15 cellular contexts compared by ENCODE assay signal in the genomic region with DNA sequence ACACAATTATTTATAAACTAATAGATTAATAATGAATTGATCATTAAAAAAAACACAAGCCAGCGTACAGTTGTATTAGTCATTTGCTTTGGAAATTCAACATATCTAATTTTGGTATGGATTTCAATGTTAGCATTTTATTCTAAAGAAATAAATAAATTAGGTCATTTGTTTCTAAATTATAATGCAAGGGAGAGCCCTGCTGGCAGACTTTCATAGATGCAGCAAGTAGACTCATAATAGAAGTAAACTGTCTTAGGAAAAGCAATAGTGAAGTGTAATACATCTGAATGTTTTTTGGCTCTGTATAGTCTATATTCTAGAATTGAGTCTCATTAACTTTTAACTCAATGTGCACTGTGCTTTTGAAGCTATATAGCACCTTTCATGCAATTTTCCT.
DNase-seq lines count a peak whose midpoint lies in the region; ATAC-seq and TF ChIP-seq lines count a peak whose summit lies in the region.
"Had no signal": no experiment of that assay in that cellular context is flagged by ENCODE, and none has a peak within 500 bp of the region (broad histone marks: within the 10 kb centered on the region; RNA-seq: fewer than 3 reads in every experiment).

No MANE protein-coding gene starts in this region.

- H3K27me3 Mint-ChIP-seq in activated T-cell treated with anti-CD3 and anti-CD28 coated beads, Interleukin-2, amount 50 U/mL, for 4 hours (ENCODE audit: low read depth) = no peaks in the 10 kb centered on the region
- H3K27me3 Mint-ChIP-seq: activated CD4-positive, alpha-beta T cell treated with anti-CD3 and anti-CD28 coated beads for 36 hours had no signal

- no peak for ATAC-seq in activated T-cell treated with anti-CD3 and anti-CD28 coated beads, Interleukin-2, amount 50 U/mL, for 4 hours
- ATAC-seq in GM21447 (IDR thresholded peaks at IDR 0.05; ENCODE audit: unreplicated experiment) = no peak
- ATAC-seq: activated CD4-positive, alpha-beta T cell treated with anti-CD3 and anti-CD28 coated beads for 36 hours; CD8-positive, alpha-beta T cell had no signal

- H3K4me3 ChIP-seq in AG10803 (ENCODE audit: low read length) (no peak overlapping the region), LNCaP clone FGC (ENCODE audit: low read depth, low read length) (no peak overlapping the region), astrocyte of the spinal cord (ENCODE audit: low read depth, low read length) (no peak overlapping the region)
- H3K4me3 ChIP-seq: sigmoid colon, SK-N-MC, stomach had no signal

- H3K9me3 Mint-ChIP-seq in activated T-cell treated with anti-CD3 and anti-CD28 coated beads, Interleukin-2, amount 50 U/mL, for 4 hours = peaks cover 11% of the 10 kb centered on the region

- TF ChIP-seq CTCF in AG10803 (conservative IDR thresholded peaks at IDR 0.05; ENCODE audit: low read length) (peak; percentile 25), LNCaP clone FGC (IDR thresholded peaks at IDR 0.05; ENCODE audit: control insufficient read depth, extremely low read depth, insufficient read depth) (peak; percentile 44), astrocyte of the spinal cord (IDR thresholded peaks at IDR 0.05; ENCODE audit: low read depth, low read length) (peak; percentile 24)

- in situ Hi-C loops in astrocyte of the spinal cord (cut with HindIII; ENCODE audit: low sequenced_read_pairs) = no loop called here

- DNase-seq in AG10803 (ENCODE audit: low read depth) = peak; percentile 7
- DNase-seq in LNCaP clone FGC (ENCODE audit: low read depth) = peak; percentile 30
- DNase-seq in astrocyte of the spinal cord (ENCODE audit: low read depth, low spot score) = peak; percentile 16
- DNase-seq in left kidney (ENCODE audit: low read depth, low spot score) = peak; percentile 4
- no peak for DNase-seq in activated T-cell treated with anti-CD3 and anti-CD28 coated beads, Interleukin-2, amount 50 U/mL, for 4 hours
- DNase-seq in NCI-H2029 (lab: John Stamatoyannopoulos, UW) = no peak
- no peak for DNase-seq in NCI-H2107 (lab: John Stamatoyannopoulos, UW)
- DNase-seq: activated CD4-positive, alpha-beta T cell treated with anti-CD3 and anti-CD28 coated beads for 36 hours; activated T-cell treated with anti-CD3 and anti-CD28 coated beads, Interleukin-2, amount 50 U/mL, for 48 hours; CD8-positive, alpha-beta T cell; NCI-H146; sigmoid colon; stomach had no signal

- no peaks in the 10 kb centered on the region for H3K4me1 Mint-ChIP-seq in activated T-cell treated with anti-CD3 and anti-CD28 coated beads, Interleukin-2, amount 50 U/mL, for 4 hours (ENCODE audit: low read depth)
- H3K4me1 Mint-ChIP-seq: activated CD4-positive, alpha-beta T cell treated with anti-CD3 and anti-CD28 coated beads for 36 hours had no signal

- no peak overlapping the region for H3K4me3 Mint-ChIP-seq in activated T-cell treated with anti-CD3 and anti-CD28 coated beads, Interleukin-2, amount 50 U/mL, for 4 hours
- H3K4me3 Mint-ChIP-seq: activated CD4-positive, alpha-beta T cell treated with anti-CD3 and anti-CD28 coated beads for 36 hours; CD8-positive, alpha-beta T cell had no signal

- H3K36me3 Mint-ChIP-seq in activated T-cell treated with anti-CD3 and anti-CD28 coated beads, Interleukin-2, amount 50 U/mL, for 4 hours (ENCODE audit: insufficient read depth) = no peaks in the 10 kb centered on the region
- H3K36me3 Mint-ChIP-seq: CD8-positive, alpha-beta T cell had no signal

Comparison
In these comparisons a context has a peak if more than half of its experiments do, and no peak if none do; other contexts are left out.
1. DNase-seq: peak in AG10803 (single experiment), LNCaP clone FGC (single experiment), astrocyte of the spinal cord (single experiment) and left kidney (single experiment); none in activated T-cell treated with anti-CD3 and anti-CD28 coated beads, Interleukin-2, amount 50 U/mL, for 4 hours (single experiment), NCI-H2029 (single experiment) and NCI-H2107 (single experiment).
2. Peak in every context shown above with its lines, with median percentiles within 50 percentile points of each other: CTCF ChIP-seq.